In genomic region chr15:80185152-80185551, GRCh38 we compare ENCODE assay signal across 18 cellular contexts. TPM values are rescaled to one million over a fixed set of nuclear protein-coding genes. Genes with fewer than 3 reads are reported as not detected.
A peak's percentile ranks its signal among the peaks of the same experiment; 100 is the strongest.
DNase-seq lines count a peak whose midpoint lies in the region; ATAC-seq, FAIRE-seq and TF ChIP-seq lines count a peak whose summit lies in the region.
"Had no signal": no experiment of that assay in that cellular context is flagged by ENCODE, and none has a peak within 500 bp of the region (broad histone marks: within the 10 kb centered on the region; RNA-seq: fewer than 3 reads in every experiment).

No MANE protein-coding gene starts in this region.

- H3K27ac ChIP-seq in HepG2 (ENCODE audit: extremely low read length, insufficient read depth, low read length) (no peak overlapping the region), right lobe of liver (no peak overlapping the region), hepatocyte (peak overlapping the region; percentile 12)

- H3K27me3 Mint-ChIP-seq in progenitor cell of endocrine pancreas, result no peaks in the 10 kb centered on the region
- H3K27me3 Mint-ChIP-seq: CD4-positive, alpha-beta memory T cell had no signal

- H4K20me1 ChIP-seq in HepG2 (ENCODE audit: insufficient read depth, low read length) (no peaks in the 10 kb centered on the region), hepatocyte (ENCODE audit: insufficient read depth, poor library complexity, severe bottlenecking) (no peaks in the 10 kb centered on the region)

- no peak for TF ChIP-seq CTCF in HepG2 (CRISPR knock-in tag; IDR thresholded peaks at IDR 0.05)
- no peak for TF ChIP-seq CTCF in right lobe of liver (IDR thresholded peaks at IDR 0.05)
- TF ChIP-seq CTCF in hepatocyte (IDR thresholded peaks at IDR 0.05; ENCODE audit: poor library complexity), result no peak
- no peak for TF ChIP-seq CTCF in progenitor cell of endocrine pancreas (IDR thresholded peaks at IDR 0.05; ENCODE audit: unreplicated experiment)

- H3K36me3 ChIP-seq in HepG2 (replicated peaks in 1 of 2; ENCODE audit: control insufficient read depth in 1 of 2, insufficient read depth in 2 of 2, low read length in 2 of 2) (peaks cover 24 to 67% of the 10 kb centered on the region in 2 experiments), right lobe of liver (peaks cover 4 to 90% (median 46%) of the 10 kb centered on the region in 4 donors), hepatocyte (replicated peaks; ENCODE audit: insufficient read depth, low read depth) (no peaks in the 10 kb centered on the region)

- intact Hi-C loops in HepG2 (cut with micrococcal nuclease; ENCODE audit: unreplicated experiment) (no loop called here), right lobe of liver (cut with DNase I) (no loop called here)

- no peaks in the 10 kb centered on the region for H3K4me1 Mint-ChIP-seq in progenitor cell of endocrine pancreas (ENCODE audit: low read depth)
- H3K4me1 Mint-ChIP-seq: CD4-positive, alpha-beta memory T cell had no signal

- POLR2A ChIA-PET in HepG2 (lab: Yijun Ruan, JAX), result no interaction called here

- in situ Hi-C loops in HepG2 (cut with HindIII; ENCODE audit: extremely low pct_ligation_motif_present, low pct_unique_long_range_greater_than_20kb), result no loop called here

- H3K4me1 ChIP-seq in HepG2 (ENCODE audit: insufficient read depth, low read length), result peaks cover 4% of the 10 kb centered on the region
- H3K4me1 ChIP-seq in right lobe of liver, result no peaks in the 10 kb centered on the region
- peaks cover 6% of the 10 kb centered on the region for H3K4me1 ChIP-seq in hepatocyte (ENCODE audit: insufficient read depth)

- FAIRE-seq in HepG2 (lab: Jason Lieb, UNC), result no peak
- FAIRE-seq: GM12891, GM18507 had no signal

- H3K9me3 ChIP-seq in HepG2 (ENCODE audit: low read length) (no peaks in the 10 kb centered on the region), right lobe of liver (no peaks in the 10 kb centered on the region), hepatocyte (ENCODE audit: low read depth) (no peaks in the 10 kb centered on the region)

- CTCF ChIA-PET in HepG2 (lab: Yijun Ruan, JAX; ENCODE audit: low intra/inter-chr PET ratio, low total read pairs), result no interaction called here

- ATAC-seq in HepG2 (no peak), right lobe of liver (no peak), HG02798 (IDR thresholded peaks at IDR 0.05; ENCODE audit: poor library complexity, unreplicated experiment) (no peak)
- ATAC-seq: GM23338, HCT116 had no signal

- DNase-seq in HepG2 (ENCODE audit: low spot score) (no peak), right lobe of liver (no peak), hepatocyte (ENCODE audit: low spot score) (no peak), progenitor cell of endocrine pancreas (ENCODE audit: low spot score, unreplicated experiment) (no peak), RKO (ENCODE audit: low spot score) (no peak)
- DNase-seq: C1 segment of cervical spinal cord; Calu3; CD4-positive, alpha-beta memory T cell; COR-L47; DMS53; DMS79 treated with DMSO at 0.1 percent for 48 hours; GF-D8; H9 had no signal

- WGBS in HepG2 (ENCODE audit: low lambda C conversion rate), result 100% methylated on average over 2 of the region's 2 CpGs
- WGBS in right lobe of liver (ENCODE audit: insufficient coverage, low coverage, low lambda C conversion rate, missing lambda C conversion rate), result no CpG with 5 or more reads among the region's 2 CpGs
- 95% methylated on average over 2 of the region's 2 CpGs for WGBS in hepatocyte (ENCODE audit: low lambda C conversion rate, missing lambda C conversion rate)

- no peak overlapping the region for H3K9ac ChIP-seq in HepG2 (ENCODE audit: insufficient read depth, low read depth, low read length)

- H3K4me3 Mint-ChIP-seq in progenitor cell of endocrine pancreas (ENCODE audit: low read depth), result no peak overlapping the region
- H3K4me3 Mint-ChIP-seq: CD4-positive, alpha-beta memory T cell; GM23338; H9 had no signal

- H3K36me3 Mint-ChIP-seq in progenitor cell of endocrine pancreas (ENCODE audit: insufficient read depth), result peaks cover 25% of the 10 kb centered on the region

- no TSS peak for BruUV-seq in HepG2 (replicated peaks; lab: Mats Ljungman, UMichigan)

- TF ChIP-seq POLR2A in HepG2 (IDR thresholded peaks at IDR 0.05; ENCODE audit: insufficient read depth in 1 of 2, low read depth in 2 of 2, low read length in 2 of 2), result no peak
- TF ChIP-seq POLR2A in right lobe of liver (IDR thresholded peaks at IDR 0.05), result no peak

- no peak overlapping the region for H3K4me2 ChIP-seq in HepG2 (ENCODE audit: low read depth, low read length)
- no peak overlapping the region for H3K4me2 ChIP-seq in hepatocyte
- H3K4me2 ChIP-seq: GM23338 had no signal

- no peak for TF ChIP-seq RAD21 in HepG2 (CRISPR knock-in tag; IDR thresholded peaks at IDR 0.05)

- TF ChIP-seq EP300 in HepG2 (IDR thresholded peaks at IDR 0.05; ENCODE audit: low read depth in 2 of 2, low read length in 2 of 2) (no peak), HepG2 (CRISPR knock-in tag; IDR thresholded peaks at IDR 0.05; ENCODE audit: borderline replicate concordance) (no peak)

- peak overlapping the region; percentile 7 for H3K27ac Mint-ChIP-seq in progenitor cell of endocrine pancreas
- H3K27ac Mint-ChIP-seq: CD4-positive, alpha-beta memory T cell; GM23338 had no signal

- H3K9me2 ChIP-seq in hepatocyte (replicated peaks; ENCODE audit: insufficient read depth), result no peaks in the 10 kb centered on the region

- H2AFZ ChIP-seq in HepG2 (ENCODE audit: low read length) (no peak overlapping the region), hepatocyte (no peak overlapping the region)
- H2AFZ ChIP-seq: GM23338 had no signal

- H3K4me3 ChIP-seq in HepG2 (replicated peaks in 1 of 3; ENCODE audit: insufficient read depth in 1 of 3, low read depth in 2 of 3, low read length in 3 of 3) (no peak overlapping the region), right lobe of liver (no peak overlapping the region), hepatocyte (no peak overlapping the region)
- H3K4me3 ChIP-seq: GM23338 had no signal

- H3K9me3 Mint-ChIP-seq in progenitor cell of endocrine pancreas (ENCODE audit: low read depth), result no peaks in the 10 kb centered on the region
- H3K9me3 Mint-ChIP-seq: CD4-positive, alpha-beta memory T cell; GM23338; H9 had no signal

- H3K79me2 ChIP-seq in HepG2 (ENCODE audit: insufficient read depth, low read length) (no peaks in the 10 kb centered on the region), hepatocyte (no peaks in the 10 kb centered on the region)

- H3K27me3 ChIP-seq in HepG2 (ENCODE audit: control insufficient read depth in 1 of 2, insufficient read depth in 2 of 2, low read length in 2 of 2) (no peaks in the 10 kb centered on the region), right lobe of liver (no peaks in the 10 kb centered on the region), hepatocyte (no peaks in the 10 kb centered on the region)

TF ChIP-seq in HepG2, 621 proteins besides CTCF, POLR2A, EP300 and RAD21:
- TF ChIP-seq SMAD9 (CRISPR knock-in tag; IDR thresholded peaks at IDR 0.05) (no peak), SRF (IDR thresholded peaks at IDR 0.05; ENCODE audit: low read depth, low read length) (no peak), ZNF776 (CRISPR knock-in tag; IDR thresholded peaks at IDR 0.05) (no peak), ZNF629 (CRISPR knock-in tag; conservative IDR thresholded peaks at IDR 0.05) (peak; percentile 78), ZNF343 (CRISPR knock-in tag; IDR thresholded peaks at IDR 0.05) (no peak), MEF2D (CRISPR knock-in tag; IDR thresholded peaks at IDR 0.05) (no peak), ZNF674 (CRISPR knock-in tag; IDR thresholded peaks at IDR 0.05; ENCODE audit: low read depth) (no peak), ZNF3 (CRISPR knock-in tag; IDR thresholded peaks at IDR 0.05) (no peak), KAT8 (CRISPR knock-in tag; IDR thresholded peaks at IDR 0.05) (no peak)

RNA-seq across cellular contexts. Expression of gene FAH, which starts 32.4 kb away (rescaled TPM):
- total RNA-seq in HepG2 (2016; rRNA removed; fragmentation: Illumina TruSeq; extraction: Trizol) (75.0 and 94.1 TPM in 2 replicates), right lobe of liver (100 to 1,000 TPM; 164 to 250 (median 219) TPM), hepatocyte (58.0 and 235 TPM in 2 replicates), progenitor cell of endocrine pancreas (18.2 and 18.4 TPM in 2 replicates)
- 27.3 and 29.8 TPM in 2 replicates for total RNA-seq in HepG2 (2016; cell fraction: cytosol; rRNA removed; fragmentation: Illumina TruSeq; extraction: Trizol; ENCODE audit: low read depth)
- total RNA-seq in HepG2 (2016; cell fraction: insoluble cytoplasmic fraction; rRNA removed; fragmentation: Illumina TruSeq; extraction: Trizol), result 73.4 and 102 TPM in 2 replicates
- total RNA-seq in HepG2 (2016; cell fraction: membrane; rRNA removed; fragmentation: Illumina TruSeq; extraction: Trizol), result 34.1 and 35.6 TPM in 2 replicates
- 43.8 and 46.1 TPM in 2 replicates for total RNA-seq in HepG2 (2016; cell fraction: nucleus; rRNA removed; fragmentation: Illumina TruSeq; extraction: Trizol)
- polyA plus RNA-seq in HepG2 (2011; rRNA removed) (36.6 and 52.3 TPM in 2 replicates), hepatocyte (88.1 and 90.5 TPM in 2 replicates)
- polyA plus RNA-seq in HepG2 (2011; cell fraction: cytosol; rRNA removed), result 38.0 and 43.2 TPM in 2 replicates
- 56.1 and 84.1 TPM in 2 replicates for polyA plus RNA-seq in HepG2 (2011; cell fraction: nucleus; rRNA removed)
- polyA plus RNA-seq in HepG2 (2012), result 47.4 and 51.9 TPM in 2 replicates
- 29.3 and 29.7 TPM in 2 replicates for polyA plus RNA-seq in HepG2 (2016; cell fraction: cytosol; fragmentation: Illumina TruSeq; extraction: Trizol; ENCODE audit: low read depth)
- polyA plus RNA-seq in HepG2 (2016; cell fraction: insoluble cytoplasmic fraction; fragmentation: Illumina TruSeq; extraction: Trizol; ENCODE audit: low read depth), result 90.8 and 98.1 TPM in 2 replicates
- polyA plus RNA-seq in HepG2 (2016; cell fraction: membrane; fragmentation: Illumina TruSeq; extraction: Trizol; ENCODE audit: low read depth), result 27.0 and 31.7 TPM in 2 replicates
- 51.2 and 62.5 TPM in 2 replicates for polyA plus RNA-seq in HepG2 (2016; cell fraction: nucleus; fragmentation: Illumina TruSeq; extraction: Trizol; ENCODE audit: insufficient read depth, low read depth)
- polyA minus RNA-seq in HepG2 (2011; rRNA and poly(A)+ RNA removed; ENCODE audit: low replicate concordance), result 32.6 and 139 TPM in 2 replicates
- polyA minus RNA-seq in HepG2 (2011; cell fraction: cytosol; rRNA and poly(A)+ RNA removed), result 38.0 and 39.1 TPM in 2 replicates
- polyA minus RNA-seq in HepG2 (2011; cell fraction: nucleus; rRNA and poly(A)+ RNA removed), result 33.9 and 43.5 TPM in 2 replicates
